18 cellular contexts compared by ENCODE assay signal in the genomic region with DNA sequence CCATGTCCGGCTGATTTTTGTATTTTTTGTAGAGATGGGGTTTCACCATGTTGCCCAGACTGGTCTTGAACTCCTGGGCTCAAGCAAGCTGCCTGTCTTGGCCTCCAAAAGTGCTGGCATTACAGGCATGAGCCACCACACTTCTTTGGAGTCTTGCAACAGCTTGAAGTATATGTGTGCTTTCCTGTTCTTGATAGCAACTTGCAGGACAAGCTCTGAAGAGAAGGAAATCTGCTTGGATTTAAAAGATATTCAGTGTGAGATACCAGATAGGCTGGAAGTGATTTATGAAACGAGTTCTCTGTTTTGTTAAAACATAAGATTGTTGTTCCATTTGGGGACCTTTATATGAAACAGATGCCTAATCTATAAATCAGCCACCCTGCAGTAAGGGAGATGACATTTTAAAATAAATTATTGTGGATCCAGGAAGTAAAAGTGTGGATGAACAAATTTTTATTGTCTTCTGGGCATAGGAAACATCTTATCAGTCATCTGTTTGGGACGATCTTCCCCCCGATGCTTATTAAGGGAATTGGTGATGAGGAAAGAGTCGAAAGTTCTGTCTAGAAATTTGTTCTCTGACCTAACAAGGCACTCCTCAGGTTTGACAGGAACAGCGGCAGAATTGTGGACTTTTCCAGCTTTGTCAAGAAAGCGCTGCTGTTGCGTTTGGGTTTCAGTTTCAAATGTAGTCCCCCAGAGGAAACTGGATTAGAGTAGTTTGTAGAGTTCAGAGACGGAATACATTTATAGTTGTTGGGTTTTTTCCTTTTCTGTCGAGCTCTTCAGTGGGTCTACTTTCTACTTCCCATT. TPM values are rescaled to one million over a fixed set of nuclear protein-coding genes. Genes with fewer than 3 reads are reported as not detected.
DNase-seq lines count a peak whose midpoint lies in the region; ATAC-seq, FAIRE-seq and TF ChIP-seq lines count a peak whose summit lies in the region.
"Had no signal": no experiment of that assay in that cellular context is flagged by ENCODE, and none has a peak within 500 bp of the region (broad histone marks: within the 10 kb centered on the region; RNA-seq: fewer than 3 reads in every experiment).

No MANE protein-coding gene starts in this region.

- H3K4me3 ChIP-seq in GM23248 (peak overlapping the region; percentile 31), right lobe of liver (no peak overlapping the region)

- intact Hi-C loops in right lobe of liver (cut with DNase I) = no loop called here

- H2AFZ ChIP-seq in GM23248 = peak overlapping the region; percentile 72

- peak overlapping the region; percentile 63 for H3K4me3 Mint-ChIP-seq in type B pancreatic cell

- no peak for TF ChIP-seq POLR2A in right lobe of liver (IDR thresholded peaks at IDR 0.05)

- H3K36me3 ChIP-seq in GM23248 (ENCODE audit: low read depth) (no peaks in the 10 kb centered on the region), right lobe of liver (no peaks in the 10 kb centered on the region)

- H3F3A ChIP-seq in GM23248 (ENCODE audit: insufficient read depth) = peaks cover 8% of the 10 kb centered on the region

- H3K4me2 ChIP-seq in GM23248 (ENCODE audit: unreplicated experiment) = peak overlapping the region; percentile 13

- H3K27me3 ChIP-seq in GM23248 (replicated peaks; ENCODE audit: insufficient read depth) = no peaks in the 10 kb centered on the region
- H3K27me3 ChIP-seq in right lobe of liver = no peaks in the 10 kb centered on the region

- peaks cover 18% of the 10 kb centered on the region for H3K4me1 Mint-ChIP-seq in type B pancreatic cell (ENCODE audit: unreplicated experiment)

- H3K9me2 ChIP-seq in GM23248 (ENCODE audit: insufficient read depth) = no peaks in the 10 kb centered on the region

- no peaks in the 10 kb centered on the region for H4K20me1 ChIP-seq in GM23248 (ENCODE audit: insufficient read depth)

- no peaks in the 10 kb centered on the region for H3K27me3 Mint-ChIP-seq in type B pancreatic cell

- H3K9me3 Mint-ChIP-seq in type B pancreatic cell = peaks cover 11% of the 10 kb centered on the region

- H3K79me2 ChIP-seq in GM23248 (ENCODE audit: insufficient read depth) = no peaks in the 10 kb centered on the region

- H3K9ac ChIP-seq in GM23248 = peak overlapping the region; percentile 22; the same call in 1 of the 2 replicates

- H3K9me3 ChIP-seq in GM23248 (ENCODE audit: low read depth) (no peaks in the 10 kb centered on the region), right lobe of liver (no peaks in the 10 kb centered on the region)

- TF ChIP-seq CTCF in right lobe of liver (IDR thresholded peaks at IDR 0.05) (no peak), type B pancreatic cell (conservative IDR thresholded peaks at IDR 0.05) (no peak)

- no peak overlapping the region for H3K27ac ChIP-seq in GM23248
- peak overlapping the region in 1 of 3 donors; percentile 13 for H3K27ac ChIP-seq in right lobe of liver

- peak; percentile 46 for FAIRE-seq in endometrium (lab: Jason Lieb, UNC)
- FAIRE-seq: GM18507, RCC 7860 had no signal

- H3K4me1 ChIP-seq in GM23248 (ENCODE audit: insufficient read depth) (no peaks in the 10 kb centered on the region), right lobe of liver (no peaks in the 10 kb centered on the region)

- 39 to 42% methylated on average over 10 of the region's 10 CpGs for WGBS in GM23248 (ENCODE audit: low coverage in 1 of 2, low lambda C conversion rate in 2 of 2, missing lambda C conversion rate in 2 of 2), 2 experiments
- 41% methylated on average over 10 of the region's 10 CpGs for WGBS in right lobe of liver (ENCODE audit: insufficient coverage, low coverage, low lambda C conversion rate, missing lambda C conversion rate)

- peak in 3 of 4 donors; percentile 56 to 70 (median 57) for ATAC-seq in right lobe of liver

- DNase-seq in GM23248 = peak; percentile 17
- DNase-seq in right lobe of liver = no peak
- no peak for DNase-seq in type B pancreatic cell (ENCODE audit: extremely low spot score, unreplicated experiment)
- DNase-seq in superior temporal gyrus (ENCODE audit: extremely low spot score) = no peak
- no peak for DNase-seq in SIG-M5 (lab: John Stamatoyannopoulos, UW)
- no peak for DNase-seq in mesenteric fat pad (ENCODE audit: low spot score)
- DNase-seq: C1 segment of cervical spinal cord, EL, HCEC 1CT, IMR-90, Kasumi-1, NCI-H1417, NCI-H1930, NCI-H2171 treated with DMSO at 0.1 percent for 48 hours, NCI-H774 had no signal

- in situ Hi-C loops in GM23248 (cut with MboI) = no loop called here

- H3K27ac Mint-ChIP-seq in type B pancreatic cell = no peak overlapping the region

- no peaks in the 10 kb centered on the region for H3K36me3 Mint-ChIP-seq in type B pancreatic cell

RNA-seq across cellular contexts. Expression of gene MAGI1, which starts 53.7 kb away (rescaled TPM):
- total RNA-seq in GM23248 (2014; rRNA removed; shearing (Covaris generic)) = 13.8 and 34.1 TPM in 2 replicates
- polyA plus RNA-seq in GM23248 (2016; fragmentation: Nextera tagmentation; extraction: Ambion mirVana) = 5.8 and 7.3 TPM in 2 replicates
- total RNA-seq in right lobe of liver = 10 to 100 TPM; 22.6 to 37.7 (median 26.9) TPM
- 46.1 and 53.1 TPM in 2 replicates for total RNA-seq in type B pancreatic cell (ENCODE audit: low replicate concordance)
- 74.8 TPM for total RNA-seq in mesenteric fat pad
